In the genomic region with DNA sequence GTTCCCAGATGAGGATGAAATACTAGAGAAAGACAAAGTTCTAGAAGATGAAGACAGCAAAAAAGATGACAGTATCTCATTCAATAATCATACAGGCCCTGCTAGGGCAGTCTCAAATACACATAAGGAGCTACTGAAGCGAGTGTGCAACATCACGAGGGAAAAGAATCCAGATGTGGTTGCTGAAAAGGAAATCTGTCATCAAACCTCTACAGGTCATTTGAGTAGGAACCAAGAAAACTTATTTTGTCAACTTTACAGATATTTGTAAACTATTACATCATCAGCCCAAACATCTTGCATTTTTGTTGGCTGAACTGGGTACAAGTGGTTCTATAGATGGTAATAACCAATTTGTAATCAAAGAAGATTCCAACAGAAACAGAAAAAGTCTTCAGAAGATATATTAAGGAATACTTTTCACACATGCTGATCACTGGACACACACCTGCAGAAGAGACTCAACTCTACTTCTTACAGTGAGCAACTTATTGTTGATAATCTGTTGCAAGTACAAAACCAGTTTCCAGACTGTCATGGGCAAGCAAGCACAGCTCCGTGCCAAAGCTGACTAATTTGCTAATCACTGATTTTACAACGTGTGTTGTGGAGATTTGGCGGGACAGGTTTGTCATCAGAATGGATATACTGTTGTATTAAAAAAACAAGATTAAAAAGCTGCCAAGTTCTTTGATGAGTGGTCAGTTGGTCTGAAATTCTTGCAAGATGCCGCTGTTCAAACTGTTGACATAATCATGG, we compare ENCODE assay signal across 15 cellular contexts. TPM values are rescaled to one million over a fixed set of nuclear protein-coding genes. Genes with fewer than 3 reads are reported as not detected.
A peak's percentile ranks its signal among the peaks of the same experiment; 100 is the strongest.
DNase-seq lines count a peak whose midpoint lies in the region; ATAC-seq and TF ChIP-seq lines count a peak whose summit lies in the region.
"Had no signal": no experiment of that assay in that cellular context is flagged by ENCODE, and none has a peak within 500 bp of the region (broad histone marks: within the 10 kb centered on the region; RNA-seq: fewer than 3 reads in every experiment).

No MANE protein-coding gene starts in this region.

- H3K4me3 ChIP-seq in GM12865 (ENCODE audit: low read depth, low read length) = no peak overlapping the region

- DNase-seq in A172 (ENCODE audit: low spot score) (peak; percentile 28), GM12865 (ENCODE audit: low read depth) (peak; percentile 36), fibroblast of peridontal ligament (ENCODE audit: extremely low read depth) (peak; percentile 21), NCI-H1092 (lab: John Stamatoyannopoulos, UW) (no peak), NCI-H345 treated with DMSO at 0.1 percent for 48 hours (lab: John Stamatoyannopoulos, UW; ENCODE audit: unreplicated experiment) (no peak)
- DNase-seq: activated CD4-positive, alpha-beta T cell treated with anti-CD3 and anti-CD28 coated beads for 48 hours; AML-193; anterior cingulate cortex; MV-4-11; NCI-H524 treated with DMSO at 0.1 percent for 48 hours; SK-N-SH; stimulated activated CD4-positive, alpha-beta T cell treated with anti-CD3 and anti-CD28 coated beads, Interleukin-2, amount 100 ng/mL, for 24 hours had no signal

- ATAC-seq in HG02981 (IDR thresholded peaks at IDR 0.05; ENCODE audit: unreplicated experiment) (no peak), HG03469 (IDR thresholded peaks at IDR 0.05; ENCODE audit: unreplicated experiment) (no peak)

- H3K27ac ChIP-seq in VCaP = 0 out of 2 replicates have a peak overlapping the region, but pooled peaks have one; percentile 48

- TF ChIP-seq CTCF in GM12865 (IDR thresholded peaks at IDR 0.05; ENCODE audit: insufficient read depth, low read depth, low read length, missing control alignments) (no peak), VCaP (conservative IDR thresholded peaks at IDR 0.05) (no peak)

RNA-seq across cellular contexts. Expression of a gene that starts 42.1 kb away (rescaled TPM):
- 22.9 and 24.1 TPM in 2 replicates for total RNA-seq in A172 (2014; rRNA removed; shearing (Covaris generic))

Comparison
In these comparisons a context has a peak if more than half of its experiments do, and no peak if none do; other contexts are left out.
1. DNase-seq: peak in A172 (single experiment), GM12865 (single experiment) and fibroblast of peridontal ligament (single experiment); none in NCI-H1092 (single experiment) and NCI-H345 treated with DMSO at 0.1 percent for 48 hours (single experiment).